ENCODE assay signal across 18 cellular contexts in genomic region chr10:95536017-95536416, GRCh38. TPM values are rescaled to one million over a fixed set of nuclear protein-coding genes. Genes with fewer than 3 reads are reported as not detected.
DNase-seq lines count a peak whose midpoint lies in the region; ATAC-seq, FAIRE-seq and TF ChIP-seq lines count a peak whose summit lies in the region.
"Had no signal": no experiment of that assay in that cellular context is flagged by ENCODE, and none has a peak within 500 bp of the region (broad histone marks: within the 10 kb centered on the region; RNA-seq: fewer than 3 reads in every experiment).

No MANE protein-coding gene starts in this region.

- peak; percentile 85 for DNase-seq in astrocyte (ENCODE audit: low read depth)
- DNase-seq in fibroblast of pulmonary artery (ENCODE audit: low read depth), result peak; percentile 38
- DNase-seq in mucosa of gallbladder (ENCODE audit: low spot score), result peak; percentile 53
- peak; percentile 39 for DNase-seq in stomach
- no peak for DNase-seq in SIG-M5 treated with dmso at 0.1 percent for 504 hours (lab: John Stamatoyannopoulos, UW; ENCODE audit: unreplicated experiment)
- DNase-seq in COR-L47 (lab: John Stamatoyannopoulos, UW), result no peak
- no peak for DNase-seq in stimulated activated CD4-positive, alpha-beta T cell treated with anti-CD3 and anti-CD28 coated beads, Interleukin-12 subunit alpha, Interleukin-12 subunit beta, amount 100 ng/mL, for 4 hours
- DNase-seq: activated B cell treated with CpG ODN at 0.5 μM for 24 hours; DMS 273 treated with DMSO at 0.1 percent for 48 hours; HCEC 1CT; naive thymus-derived CD4-positive, alpha-beta T cell; NCI-H1436 treated with DMSO at 0.1 percent for 48 hours; NCI-H446 treated with DMSO at 0.1 percent for 48 hours had no signal

- H3K36me3 Mint-ChIP-seq in astrocyte (ENCODE audit: low read depth, unreplicated experiment), result peaks cover 4% of the 10 kb centered on the region
- H3K36me3 Mint-ChIP-seq: activated naive CD4-positive, alpha-beta T cell treated with anti-CD3 and anti-CD28 coated beads, Interleukin-2, amount 50 U/mL, for 24 hours; naive thymus-derived CD4-positive, alpha-beta T cell had no signal

- H3K4me1 ChIP-seq in astrocyte (ENCODE audit: insufficient read depth, low read length) (peaks cover 4% of the 10 kb centered on the region), stomach (peaks cover 83 to 100% (median 93%) of the 10 kb centered on the region in 4 donors)

- TF ChIP-seq EP300 in stomach (IDR thresholded peaks at IDR 0.05), result peak; percentile 96

- H3K4me1 Mint-ChIP-seq in astrocyte (ENCODE audit: low read depth, unreplicated experiment), result peaks cover 16% of the 10 kb centered on the region
- H3K4me1 Mint-ChIP-seq: activated B cell treated with CpG ODN at 0.5 μM for 24 hours; activated naive CD4-positive, alpha-beta T cell treated with anti-CD3 and anti-CD28 coated beads, Interleukin-2, amount 50 U/mL, for 24 hours; naive thymus-derived CD4-positive, alpha-beta T cell had no signal

- H3K9me3 ChIP-seq in astrocyte (ENCODE audit: insufficient read depth, low read depth, low read length), result no peaks in the 10 kb centered on the region
- no peaks in the 10 kb centered on the region for H3K9me3 ChIP-seq in stomach
- H3K9me3 ChIP-seq: tibial nerve had no signal

- TF ChIP-seq POLR2A in stomach (IDR thresholded peaks at IDR 0.05), result no peak

- H3K9ac ChIP-seq in astrocyte (ENCODE audit: low read length), result no peak overlapping the region

- TF ChIP-seq CTCF in astrocyte (IDR thresholded peaks at IDR 0.05; ENCODE audit: insufficient read depth, low read depth, low read length) (no peak), fibroblast of pulmonary artery (IDR thresholded peaks at IDR 0.05; ENCODE audit: low read length, missing control alignments) (no peak), stomach (IDR thresholded peaks at IDR 0.05) (no peak)

- no peaks in the 10 kb centered on the region for H3K9me3 Mint-ChIP-seq in astrocyte (ENCODE audit: unreplicated experiment)
- H3K9me3 Mint-ChIP-seq: activated B cell treated with CpG ODN at 0.5 μM for 24 hours; activated naive CD4-positive, alpha-beta T cell treated with anti-CD3 and anti-CD28 coated beads, Interleukin-2, amount 50 U/mL, for 24 hours; naive thymus-derived CD4-positive, alpha-beta T cell had no signal

- H3K27me3 ChIP-seq in astrocyte (ENCODE audit: insufficient read depth, low read length), result no peaks in the 10 kb centered on the region
- no peaks in the 10 kb centered on the region for H3K27me3 ChIP-seq in stomach
- H3K27me3 ChIP-seq: tibial nerve had no signal

- FAIRE-seq in astrocyte (lab: Jason Lieb, UNC), result no peak
- FAIRE-seq: colon had no signal

- peak overlapping the region; percentile 36 for H2AFZ ChIP-seq in astrocyte (ENCODE audit: low read depth, low read length)

- H3K27ac Mint-ChIP-seq in astrocyte (ENCODE audit: unreplicated experiment), result peak overlapping the region; percentile 20
- H3K27ac Mint-ChIP-seq: activated B cell treated with CpG ODN at 0.5 μM for 24 hours; activated naive CD4-positive, alpha-beta T cell treated with anti-CD3 and anti-CD28 coated beads, Interleukin-2, amount 50 U/mL, for 24 hours; naive thymus-derived CD4-positive, alpha-beta T cell had no signal

- intact Hi-C loops in stomach (cut with DNase I; ENCODE audit: low total_unique reads), result no loop called here

- H4K20me1 ChIP-seq in astrocyte (ENCODE audit: insufficient read depth, low read length), result no peaks in the 10 kb centered on the region

- H3K4me2 ChIP-seq in astrocyte (ENCODE audit: low read length), result no peak overlapping the region

- H3K27ac ChIP-seq in astrocyte (ENCODE audit: low read depth, low read length) (no peak overlapping the region), stomach (peak overlapping the region; percentile 77 to 95 (median 85))
- H3K27ac ChIP-seq: HL-60 had no signal

- no peak overlapping the region for H3K4me3 Mint-ChIP-seq in astrocyte (ENCODE audit: unreplicated experiment)
- H3K4me3 Mint-ChIP-seq: activated B cell treated with CpG ODN at 0.5 μM for 24 hours; activated naive CD4-positive, alpha-beta T cell treated with anti-CD3 and anti-CD28 coated beads, Interleukin-2, amount 50 U/mL, for 24 hours; naive thymus-derived CD4-positive, alpha-beta T cell had no signal

- H3K36me3 ChIP-seq in astrocyte (ENCODE audit: insufficient read depth, low read length), result no peaks in the 10 kb centered on the region
- no peaks in the 10 kb centered on the region for H3K36me3 ChIP-seq in stomach
- H3K36me3 ChIP-seq: tibial nerve had no signal

- H3K79me2 ChIP-seq in astrocyte (ENCODE audit: insufficient read depth, low read length), result no peaks in the 10 kb centered on the region

- WGBS in stomach, 5 donors, result 19 to 37% (median 22%) methylated on average over 8 of the region's 8 CpGs

- ATAC-seq in HG02759 (IDR thresholded peaks at IDR 0.05; ENCODE audit: unreplicated experiment), result no peak
- ATAC-seq: naive thymus-derived CD4-positive, alpha-beta T cell had no signal

- H3K27me3 Mint-ChIP-seq in astrocyte (ENCODE audit: low read depth, unreplicated experiment), result peaks cover 7% of the 10 kb centered on the region
- H3K27me3 Mint-ChIP-seq: activated B cell treated with CpG ODN at 0.5 μM for 24 hours; activated naive CD4-positive, alpha-beta T cell treated with anti-CD3 and anti-CD28 coated beads, Interleukin-2, amount 50 U/mL, for 24 hours had no signal

- H3K4me3 ChIP-seq in astrocyte (ENCODE audit: insufficient read depth, low read depth, low read length) (no peak overlapping the region), fibroblast of pulmonary artery (replicated peaks; ENCODE audit: low read depth, low read length) (no peak overlapping the region), stomach (no peak overlapping the region)
- H3K4me3 ChIP-seq: tibial nerve had no signal

RNA-seq across cellular contexts. Expression of gene SORBS1, which starts 25.2 kb away (rescaled TPM):
- total RNA-seq in astrocyte (5.1 and 6.0 TPM in 2 replicates), mucosa of gallbladder (431 TPM), stomach (100 to 1,000 TPM in 4 of 5 donors, 10 to 100 TPM in 1; 44.9 to 713 (median 440) TPM)
- polyA plus RNA-seq in stomach, result 10 to 100 TPM; 34.4 to 94.8 (median 42.0) TPM

Comparison
In these comparisons a context has a peak if more than half of its experiments do, and no peak if none do; other contexts are left out.
1. DNase-seq: peak in astrocyte (single experiment), fibroblast of pulmonary artery (single experiment), mucosa of gallbladder (single experiment) and stomach (single experiment); none in SIG-M5 treated with dmso at 0.1 percent for 504 hours (single experiment), COR-L47 (single experiment) and stimulated activated CD4-positive, alpha-beta T cell treated with anti-CD3 and anti-CD28 coated beads, Interleukin-12 subunit alpha, Interleukin-12 subunit beta, amount 100 ng/mL, for 4 hours (single experiment).